8 cellular contexts compared by ENCODE assay signal in the genomic region with DNA sequence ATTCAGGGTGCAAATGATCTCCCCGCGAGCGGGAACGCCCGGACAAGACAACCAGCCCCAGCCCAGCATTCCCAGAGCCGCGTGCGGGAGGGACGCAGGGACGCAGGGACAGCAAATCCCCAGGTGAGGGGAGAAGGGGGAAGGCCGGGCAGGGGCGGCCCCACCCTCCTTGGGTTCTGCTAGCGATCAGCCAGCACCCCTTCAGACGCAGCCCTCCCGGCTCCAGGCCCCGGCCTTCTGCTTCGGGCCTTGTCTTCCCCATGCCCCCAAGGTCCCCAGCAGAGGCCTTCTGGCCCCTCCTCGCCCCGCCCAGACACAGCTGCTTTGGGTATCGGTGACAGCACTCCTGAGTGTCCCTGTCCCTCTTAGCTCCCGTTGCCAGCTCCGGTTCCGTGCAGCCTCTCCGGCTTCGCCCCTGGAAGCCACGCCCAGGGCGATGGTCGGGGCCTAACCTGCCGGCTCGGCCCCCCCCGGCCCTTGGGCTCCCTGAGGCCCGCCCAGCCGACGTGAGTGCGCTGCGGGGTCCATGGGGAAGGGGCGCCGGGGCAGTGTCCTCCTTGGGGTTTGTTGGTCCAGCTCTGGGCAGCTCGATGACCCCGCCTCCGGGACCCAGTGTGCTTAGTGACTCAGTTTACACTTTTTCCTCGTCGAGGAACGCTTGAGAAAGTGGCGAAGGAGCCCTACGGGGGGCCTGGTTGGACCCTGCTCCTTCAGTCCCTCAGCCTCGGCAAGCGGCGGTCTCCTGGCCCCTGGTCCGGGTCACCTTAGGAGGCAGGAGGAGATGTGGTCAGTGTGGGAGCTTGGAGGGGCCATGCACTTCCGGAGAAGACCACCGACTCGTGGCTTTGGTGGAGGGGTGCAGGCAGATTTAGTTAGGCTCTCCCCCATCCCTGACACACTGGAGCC. TPM values are rescaled to one million over a fixed set of nuclear protein-coding genes. Genes with fewer than 3 reads are reported as not detected.
A peak's percentile ranks its signal among the peaks of the same experiment; 100 is the strongest.
DNase-seq lines count a peak whose midpoint lies in the region; ATAC-seq lines count a peak whose summit lies in the region.

No MANE protein-coding gene starts in this region.

- POLR2A ChIA-PET in activated CD4-positive, alpha-beta memory T cell treated with anti-CD3 and anti-CD28 coated beads, Interleukin-2, amount 10 ng/mL, durations not matched to agents 7 days and 5 days (lab: Charles Lee) = interaction anchor here (0.7 to 7.8 kb wide), 4 partner anchors 8 to 265 kb away, joined by 3 to 153 read pairs (median 8); no protein-coding TSS in a partner anchor

- H3K36me3 Mint-ChIP-seq in activated CD4-positive, alpha-beta memory T cell treated with anti-CD3 and anti-CD28 coated beads, Interleukin-2, amount 10 ng/mL, durations not matched to agents 7 days and 5 days (ENCODE audit: low read depth) = no peaks in the 10 kb centered on the region
- peaks cover 6% of the 10 kb centered on the region for H3K36me3 Mint-ChIP-seq in stimulated activated effector memory CD8-positive, alpha-beta T cell treated with anti-CD3 and anti-CD28 coated beads, Interleukin-12 subunit alpha, Interleukin-12 subunit beta, amount 100 ng/mL, for 72 hours

- H3K27me3 ChIP-seq in right cardiac atrium (ENCODE audit: control insufficient read depth, insufficient read depth) = no peaks in the 10 kb centered on the region

- ATAC-seq in right cardiac atrium = peak in 1 of 2 donors; percentile 5
- peak; percentile 44 for ATAC-seq in stimulated activated effector memory CD8-positive, alpha-beta T cell treated with anti-CD3 and anti-CD28 coated beads, Interleukin-12 subunit alpha, Interleukin-12 subunit beta, amount 100 ng/mL, for 72 hours
- ATAC-seq in HG03175 (IDR thresholded peaks at IDR 0.05; ENCODE audit: unreplicated experiment) = no peak

- no peak overlapping the region for H3K27ac Mint-ChIP-seq in activated CD4-positive, alpha-beta memory T cell treated with anti-CD3 and anti-CD28 coated beads, Interleukin-2, amount 10 ng/mL, durations not matched to agents 7 days and 5 days
- no peak overlapping the region for H3K27ac Mint-ChIP-seq in stimulated activated effector memory CD8-positive, alpha-beta T cell treated with anti-CD3 and anti-CD28 coated beads, Interleukin-12 subunit alpha, Interleukin-12 subunit beta, amount 100 ng/mL, for 72 hours

- peaks cover 3% of the 10 kb centered on the region for H3K4me1 ChIP-seq in right cardiac atrium (ENCODE audit: control insufficient read depth, insufficient read depth, low read length)

- H3K27ac ChIP-seq in right cardiac atrium (ENCODE audit: low read length) = no peak overlapping the region

- DNase-seq in NCI-H2107 treated with DMSO at 0.1 percent for 48 hours (lab: John Stamatoyannopoulos, UW; ENCODE audit: unreplicated experiment) = peak; percentile 22
- no peak for DNase-seq in NCI-H2107 (lab: John Stamatoyannopoulos, UW)
- no peak for DNase-seq in activated CD4-positive, alpha-beta memory T cell treated with anti-CD3 and anti-CD28 coated beads, Interleukin-2, amount 10 ng/mL, durations not matched to agents 7 days and 5 days
- DNase-seq in right cardiac atrium = peak in 2 of 3 donors; percentile 54 to 63
- DNase-seq in stimulated activated effector memory CD8-positive, alpha-beta T cell treated with anti-CD3 and anti-CD28 coated beads, Interleukin-12 subunit alpha, Interleukin-12 subunit beta, amount 100 ng/mL, for 72 hours (ENCODE audit: low spot score in 2 of 2) = peak in 1 of 2 donors; percentile 75
- no peak for DNase-seq in NCI-H1092 treated with DMSO at 0.1 percent for 48 hours (lab: John Stamatoyannopoulos, UW)
- no peak for DNase-seq in GDM1 (lab: John Stamatoyannopoulos, UW)

- no peaks in the 10 kb centered on the region for H3K9me3 ChIP-seq in right cardiac atrium (ENCODE audit: control insufficient read depth, low read length)

- intact Hi-C loops in right cardiac atrium (cut with DNase I) = no loop called here

- H3K9me3 Mint-ChIP-seq in activated CD4-positive, alpha-beta memory T cell treated with anti-CD3 and anti-CD28 coated beads, Interleukin-2, amount 10 ng/mL, durations not matched to agents 7 days and 5 days = no peaks in the 10 kb centered on the region
- no peaks in the 10 kb centered on the region for H3K9me3 Mint-ChIP-seq in stimulated activated effector memory CD8-positive, alpha-beta T cell treated with anti-CD3 and anti-CD28 coated beads, Interleukin-12 subunit alpha, Interleukin-12 subunit beta, amount 100 ng/mL, for 72 hours

- peaks cover 44% of the 10 kb centered on the region for H3K27me3 Mint-ChIP-seq in activated CD4-positive, alpha-beta memory T cell treated with anti-CD3 and anti-CD28 coated beads, Interleukin-2, amount 10 ng/mL, durations not matched to agents 7 days and 5 days

- H3K4me3 ChIP-seq in right cardiac atrium (ENCODE audit: low read length) = peak overlapping the region; percentile 38

- CTCF ChIA-PET in activated CD4-positive, alpha-beta memory T cell treated with anti-CD3 and anti-CD28 coated beads, Interleukin-2, amount 10 ng/mL, durations not matched to agents 7 days and 5 days (lab: Charles Lee) = interaction anchor here (1.0 to 3.3 kb wide), 3 partner anchors 12 to 20 kb away, joined by 3 to 19 read pairs (median 8); no protein-coding TSS in a partner anchor

- 2% methylated on average over 53 of the region's 53 CpGs for WGBS in right cardiac atrium

- peak overlapping the region; percentile 35 for H3K4me3 Mint-ChIP-seq in activated CD4-positive, alpha-beta memory T cell treated with anti-CD3 and anti-CD28 coated beads, Interleukin-2, amount 10 ng/mL, durations not matched to agents 7 days and 5 days
- H3K4me3 Mint-ChIP-seq in stimulated activated effector memory CD8-positive, alpha-beta T cell treated with anti-CD3 and anti-CD28 coated beads, Interleukin-12 subunit alpha, Interleukin-12 subunit beta, amount 100 ng/mL, for 72 hours = peak overlapping the region; percentile 84

- H3K4me1 Mint-ChIP-seq in activated CD4-positive, alpha-beta memory T cell treated with anti-CD3 and anti-CD28 coated beads, Interleukin-2, amount 10 ng/mL, durations not matched to agents 7 days and 5 days = peaks cover 46% of the 10 kb centered on the region
- H3K4me1 Mint-ChIP-seq in stimulated activated effector memory CD8-positive, alpha-beta T cell treated with anti-CD3 and anti-CD28 coated beads, Interleukin-12 subunit alpha, Interleukin-12 subunit beta, amount 100 ng/mL, for 72 hours = peaks cover 40% of the 10 kb centered on the region

RNA-seq across cellular contexts. Expression of gene AMZ2, which starts 50.5 kb away (rescaled TPM):
- total RNA-seq in activated CD4-positive, alpha-beta memory T cell treated with anti-CD3 and anti-CD28 coated beads, Interleukin-2, amount 10 ng/mL, durations not matched to agents 7 days and 5 days = 100 to 1,000 TPM; 106 to 121 TPM
- total RNA-seq in right cardiac atrium = 10 to 100 TPM; 73.9 to 98.3 (median 93.0) TPM
- 97.6 TPM for polyA plus RNA-seq in right cardiac atrium

Comparison
In these comparisons a context has a peak if more than half of its experiments do, and no peak if none do; other contexts are left out.
1. DNase-seq: peak in NCI-H2107 treated with DMSO at 0.1 percent for 48 hours (single experiment) and right cardiac atrium (2 of 3); none in NCI-H2107 (single experiment), activated CD4-positive, alpha-beta memory T cell treated with anti-CD3 and anti-CD28 coated beads, Interleukin-2, amount 10 ng/mL, durations not matched to agents 7 days and 5 days (single experiment), NCI-H1092 treated with DMSO at 0.1 percent for 48 hours (single experiment) and GDM1 (single experiment).